8 cellular contexts compared by ENCODE assay signal in genomic region chr22:28679611-28680287, GRCh38. TPM values are rescaled to one million over a fixed set of nuclear protein-coding genes. Genes with fewer than 3 reads are reported as not detected.
DNase-seq lines count a peak whose midpoint lies in the region; ATAC-seq and TF ChIP-seq lines count a peak whose summit lies in the region.
"Not testable (repeated sequence)": the region's sequence is repeated elsewhere in the genome, so short reads cannot be mapped to it uniquely, and the experiment has no call there.

TTC28 (minus strand) TSS chr22:28679840; CDS start chr22:28679723, 117 bp downstream.

- TF ChIP-seq CTCF in LNCaP clone FGC (IDR thresholded peaks at IDR 0.05; ENCODE audit: control insufficient read depth, extremely low read depth, insufficient read depth); PC-9 (conservative IDR thresholded peaks at IDR 0.05): not testable (repeated sequence)
- TF ChIP-seq CTCF in osteocyte (IDR thresholded peaks at IDR 0.05) = peak; percentile 8

- H3K4me1 Mint-ChIP-seq in activated T-helper 17 cell treated with anti-CD3 and anti-CD28 coated beads, Interleukin-2, amount 50 U/mL, for 72 hours = not testable (repeated sequence)
- H3K4me1 Mint-ChIP-seq in immature natural killer cell (peaks cover 12 to 14% of the 10 kb centered on the region in 2 donors), osteocyte (ENCODE audit: unreplicated experiment) (peaks cover 11% of the 10 kb centered on the region)

- not testable (repeated sequence) for H3K9me3 Mint-ChIP-seq in activated T-helper 17 cell treated with anti-CD3 and anti-CD28 coated beads, Interleukin-2, amount 50 U/mL, for 72 hours; immature natural killer cell; osteocyte (ENCODE audit: unreplicated experiment)

- H3K9me2 ChIP-seq in PC-9 (ENCODE audit: insufficient read depth) = not testable (repeated sequence)

- BruUV-seq in PC-9 (replicated peaks; lab: Mats Ljungman, UMichigan) = not testable (repeated sequence)

- POLR2A ChIA-PET in PC-9 (lab: Charles Lee; ENCODE audit: unreplicated experiment) = not testable (repeated sequence)

- peak within 1 kb of the TSS; percentile 91 for H3K9ac ChIP-seq in endocrine pancreas (ENCODE audit: control insufficient read depth, insufficient read depth, low read length)

- H3K4me1 ChIP-seq in PC-9 (replicated peaks; ENCODE audit: insufficient read depth); endocrine pancreas (ENCODE audit: control insufficient read depth, insufficient read depth, low read length); thymus (ENCODE audit: control insufficient read depth, insufficient read depth, low read length): not testable (repeated sequence)

- DNase-seq in DMS79 treated with DMSO at 0.1 percent for 48 hours (lab: John Stamatoyannopoulos, UW) (peak; percentile 22), PC-9 (peak in 1 of 2 experiments; percentile 39), immature natural killer cell (peak; percentile 42 to 56 (median 45)), osteocyte (ENCODE audit: extremely low spot score, unreplicated experiment) (peak; percentile 95)
- not testable (repeated sequence) for DNase-seq in LNCaP clone FGC (ENCODE audit: low read depth)

- H3K36me3 ChIP-seq in PC-9 (ENCODE audit: low read depth); endocrine pancreas (ENCODE audit: control insufficient read depth, insufficient read depth, low read length); thymus (ENCODE audit: control insufficient read depth, insufficient read depth): not testable (repeated sequence)

- H4K20me1 ChIP-seq in PC-9 (ENCODE audit: insufficient read depth) = not testable (repeated sequence)

- not testable (repeated sequence) for H3K27ac ChIP-seq in PC-9; thymus (ENCODE audit: low read depth)

- H3K27ac Mint-ChIP-seq in activated T-helper 17 cell treated with anti-CD3 and anti-CD28 coated beads, Interleukin-2, amount 50 U/mL, for 72 hours; immature natural killer cell: not testable (repeated sequence)
- H3K27ac Mint-ChIP-seq in osteocyte (ENCODE audit: unreplicated experiment) = peak within 1 kb of the TSS; percentile 80

- H2AFZ ChIP-seq in PC-9 = not testable (repeated sequence)

- peak within 1 kb of the TSS; percentile 18; the same call in 1 of the 2 replicates for H3K4me2 ChIP-seq in PC-9

- WGBS in thymus = 3% methylated on average over 101 of the region's 101 CpGs

- peak within 1 kb of the TSS; percentile 71 for H3K4me3 Mint-ChIP-seq in activated T-helper 17 cell treated with anti-CD3 and anti-CD28 coated beads, Interleukin-2, amount 50 U/mL, for 72 hours
- H3K4me3 Mint-ChIP-seq in immature natural killer cell (peak within 1 kb of the TSS; percentile 83 to 90 (median 89)), osteocyte (ENCODE audit: unreplicated experiment) (peak within 1 kb of the TSS; percentile 89)

- intact Hi-C loops in PC-9 (cut with micrococcal nuclease; ENCODE audit: unreplicated experiment) = not testable (repeated sequence)

- not testable (repeated sequence) for ATAC-seq in activated T-helper 17 cell treated with anti-CD3 and anti-CD28 coated beads, Interleukin-2, amount 50 U/mL, for 72 hours (replicated peaks)

- not testable (repeated sequence) for H3K9me3 ChIP-seq in PC-9 (ENCODE audit: insufficient read depth, low read depth); endocrine pancreas (ENCODE audit: control insufficient read depth, low read length); thymus (ENCODE audit: control insufficient read depth)

- not testable (repeated sequence) for H3K27me3 ChIP-seq in PC-9 (ENCODE audit: insufficient read depth, low read depth); endocrine pancreas (ENCODE audit: control insufficient read depth, insufficient read depth, low read length)
- H3K27me3 ChIP-seq in thymus (ENCODE audit: control insufficient read depth, insufficient read depth) = peaks cover 40% of the 10 kb centered on the region

- not testable (repeated sequence) for H3K36me3 Mint-ChIP-seq in activated T-helper 17 cell treated with anti-CD3 and anti-CD28 coated beads, Interleukin-2, amount 50 U/mL, for 72 hours (ENCODE audit: low read depth); immature natural killer cell; osteocyte (ENCODE audit: unreplicated experiment)

- peaks cover 39% of the 10 kb centered on the region for H3K27me3 Mint-ChIP-seq in activated T-helper 17 cell treated with anti-CD3 and anti-CD28 coated beads, Interleukin-2, amount 50 U/mL, for 72 hours
- peaks cover 17 to 44% (median 19%) of the 10 kb centered on the region in 3 donors for H3K27me3 Mint-ChIP-seq in immature natural killer cell (ENCODE audit: low read depth in 3 of 3)
- H3K27me3 Mint-ChIP-seq in osteocyte (ENCODE audit: unreplicated experiment) = not testable (repeated sequence)

- CTCF ChIA-PET in PC-9 (lab: Charles Lee) = not testable (repeated sequence)

- H3F3A ChIP-seq in PC-9 (ENCODE audit: insufficient read depth, low read depth) = peaks cover 11% of the 10 kb centered on the region; the same call in 1 of the 2 replicates

- H3K4me3 ChIP-seq in LNCaP clone FGC (ENCODE audit: low read depth, low read length) (peak within 1 kb of the TSS; percentile 55), PC-9 (peak within 1 kb of the TSS; percentile 38; the same call in 1 of the 2 replicates), endocrine pancreas (ENCODE audit: control insufficient read depth, insufficient read depth, low read length) (peak within 1 kb of the TSS; percentile 70), thymus (ENCODE audit: low read length) (peak within 1 kb of the TSS; percentile 43)

- H3K79me2 ChIP-seq in PC-9 (ENCODE audit: low read depth) = not testable (repeated sequence)

RNA-seq across cellular contexts. Expression of gene TTC28, which starts in this region (rescaled TPM):
- 6.7 and 8.5 TPM in 2 replicates for total RNA-seq in PC-9 (2021)
- total RNA-seq in activated T-helper 17 cell treated with anti-CD3 and anti-CD28 coated beads, Interleukin-2, amount 50 U/mL, for 72 hours = under 1 TPM; 0.03 to 0.28 TPM
- under 1 TPM in 2 of 3 donors, not detected in 1; 0.03 to 0.65 TPM for polyA plus RNA-seq in immature natural killer cell
- 68.7 and 70.3 TPM in 2 replicates for total RNA-seq in osteocyte
- 2.0 TPM for polyA plus RNA-seq in thymus

Comparison
In these comparisons a context has a peak if more than half of its experiments do, and no peak if none do; other contexts are left out.
1. Peak in DNase-seq in immature natural killer cell; RNA of the gene not detected or under 1 TPM.